2 cellular contexts compared by ENCODE assay signal in genomic region chrX:152958047-152958446, GRCh38.
TF ChIP-seq lines count a peak whose summit lies in the region.

No MANE protein-coding gene starts in this region.

TF ChIP-seq in SK-N-SH, 30 proteins besides CTCF, POLR2A, EP300 and RAD21 (continued from another document):
- no peak for TF ChIP-seq TEAD4 (IDR thresholded peaks at IDR 0.05; ENCODE audit: borderline replicate concordance, insufficient read depth)
- no peak for TF ChIP-seq GABPA (IDR thresholded peaks at IDR 0.05; ENCODE audit: low read depth)
- no peak for TF ChIP-seq POLR2AphosphoS5 (IDR thresholded peaks at IDR 0.05; ENCODE audit: low read depth, low read length)
- no peak for TF ChIP-seq MXI1 (IDR thresholded peaks at IDR 0.05; ENCODE audit: low read depth, low read length)
- no peak for TF ChIP-seq FOXM1 (IDR thresholded peaks at IDR 0.05; ENCODE audit: low read depth)
- TF ChIP-seq NFIC (IDR thresholded peaks at IDR 0.05; ENCODE audit: borderline replicate concordance): no peak
- TF ChIP-seq MAX (IDR thresholded peaks at IDR 0.05; ENCODE audit: low read depth): no peak
- TF ChIP-seq FOSL2 (IDR thresholded peaks at IDR 0.05; ENCODE audit: borderline replicate concordance, low read depth): no peak
- TF ChIP-seq RXRA (IDR thresholded peaks at IDR 0.05; ENCODE audit: borderline replicate concordance, low read depth): no peak
- TF ChIP-seq REST (IDR thresholded peaks at IDR 0.05; ENCODE audit: low read depth, low read length): no peak
- TF ChIP-seq, protein P1, sequence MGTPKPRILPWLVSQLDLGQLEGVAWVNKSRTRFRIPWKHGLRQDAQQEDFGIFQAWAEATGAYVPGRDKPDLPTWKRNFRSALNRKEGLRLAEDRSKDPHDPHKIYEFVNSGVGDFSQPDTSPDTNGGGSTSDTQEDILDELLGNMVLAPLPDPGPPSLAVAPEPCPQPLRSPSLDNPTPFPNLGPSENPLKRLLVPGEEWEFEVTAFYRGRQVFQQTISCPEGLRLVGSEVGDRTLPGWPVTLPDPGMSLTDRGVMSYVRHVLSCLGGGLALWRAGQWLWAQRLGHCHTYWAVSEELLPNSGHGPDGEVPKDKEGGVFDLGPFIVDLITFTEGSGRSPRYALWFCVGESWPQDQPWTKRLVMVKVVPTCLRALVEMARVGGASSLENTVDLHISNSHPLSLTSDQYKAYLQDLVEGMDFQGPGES (IDR thresholded peaks at IDR 0.05; ENCODE audit: low read depth, low read length): no peak

TF ChIP-seq in SK-N-SH treated with all-trans-retinoic acid at 6 μM for 48 hours, 23 proteins besides CTCF, POLR2A, EP300 and RAD21 (continued from another document):
- TF ChIP-seq, protein P2, sequence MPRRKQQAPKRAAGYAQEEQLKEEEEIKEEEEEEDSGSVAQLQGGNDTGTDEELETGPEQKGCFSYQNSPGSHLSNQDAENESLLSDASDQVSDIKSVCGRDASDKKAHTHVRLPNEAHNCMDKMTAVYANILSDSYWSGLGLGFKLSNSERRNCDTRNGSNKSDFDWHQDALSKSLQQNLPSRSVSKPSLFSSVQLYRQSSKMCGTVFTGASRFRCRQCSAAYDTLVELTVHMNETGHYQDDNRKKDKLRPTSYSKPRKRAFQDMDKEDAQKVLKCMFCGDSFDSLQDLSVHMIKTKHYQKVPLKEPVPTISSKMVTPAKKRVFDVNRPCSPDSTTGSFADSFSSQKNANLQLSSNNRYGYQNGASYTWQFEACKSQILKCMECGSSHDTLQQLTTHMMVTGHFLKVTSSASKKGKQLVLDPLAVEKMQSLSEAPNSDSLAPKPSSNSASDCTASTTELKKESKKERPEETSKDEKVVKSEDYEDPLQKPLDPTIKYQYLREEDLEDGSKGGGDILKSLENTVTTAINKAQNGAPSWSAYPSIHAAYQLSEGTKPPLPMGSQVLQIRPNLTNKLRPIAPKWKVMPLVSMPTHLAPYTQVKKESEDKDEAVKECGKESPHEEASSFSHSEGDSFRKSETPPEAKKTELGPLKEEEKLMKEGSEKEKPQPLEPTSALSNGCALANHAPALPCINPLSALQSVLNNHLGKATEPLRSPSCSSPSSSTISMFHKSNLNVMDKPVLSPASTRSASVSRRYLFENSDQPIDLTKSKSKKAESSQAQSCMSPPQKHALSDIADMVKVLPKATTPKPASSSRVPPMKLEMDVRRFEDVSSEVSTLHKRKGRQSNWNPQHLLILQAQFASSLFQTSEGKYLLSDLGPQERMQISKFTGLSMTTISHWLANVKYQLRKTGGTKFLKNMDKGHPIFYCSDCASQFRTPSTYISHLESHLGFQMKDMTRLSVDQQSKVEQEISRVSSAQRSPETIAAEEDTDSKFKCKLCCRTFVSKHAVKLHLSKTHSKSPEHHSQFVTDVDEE (CRISPR knock-in tag; IDR thresholded peaks at IDR 0.05): no peak
TF ChIP-seq in SK-N-SH treated with all-trans-retinoic acid at 6 μM for 48 hours: peak in this region for 0.
